In genomic region chr9:530681-531080, GRCh38 we compare ENCODE assay signal across 15 cellular contexts. TPM values are rescaled to one million over a fixed set of nuclear protein-coding genes. Genes with fewer than 3 reads are reported as not detected.
DNase-seq lines count a peak whose midpoint lies in the region; ATAC-seq and TF ChIP-seq lines count a peak whose summit lies in the region.
"Had no signal": no experiment of that assay in that cellular context is flagged by ENCODE, and none has a peak within 500 bp of the region (broad histone marks: within the 10 kb centered on the region; RNA-seq: fewer than 3 reads in every experiment).

No MANE protein-coding gene starts in this region.

- peak overlapping the region; percentile 38 for H3K27ac Mint-ChIP-seq in chondrocyte (ENCODE audit: unreplicated experiment)
- H3K27ac Mint-ChIP-seq: activated CD4-positive, alpha-beta T cell treated with anti-CD3 and anti-CD28 coated beads for 36 hours; H9; naive B cell had no signal

- no peak for ATAC-seq in GM19351 (IDR thresholded peaks at IDR 0.05; ENCODE audit: unreplicated experiment)
- ATAC-seq: activated CD4-positive, alpha-beta T cell treated with anti-CD3 and anti-CD28 coated beads for 36 hours; right lobe of liver had no signal

- no peak for TF ChIP-seq CTCF in chondrocyte (IDR thresholded peaks at IDR 0.05)

- DNase-seq in Daoy (ENCODE audit: low read depth) (peak; percentile 81), MV-4-11 (lab: John Stamatoyannopoulos, UW) (peak; percentile 25), chondrocyte (ENCODE audit: low spot score) (no peak), kidney glomerular epithelial cell (lab: John Stamatoyannopoulos, UW) (peak; percentile 18), NCI-H524 treated with DMSO at 0.1 percent for 48 hours (lab: John Stamatoyannopoulos, UW) (no peak), SHP77 (lab: John Stamatoyannopoulos, UW) (no peak)
- DNase-seq in activated CD4-positive, CD25-positive, alpha-beta regulatory T cell (lab: John Stamatoyannopoulos, UW), result no peak
- DNase-seq: activated CD4-positive, alpha-beta T cell treated with anti-CD3 and anti-CD28 coated beads for 36 hours; H9; naive B cell; NCI-H1417; right lobe of liver; SW 1271 had no signal

- peaks cover 2% of the 10 kb centered on the region for H3K9me3 Mint-ChIP-seq in chondrocyte (ENCODE audit: low read depth)
- H3K9me3 Mint-ChIP-seq: central memory CD8-positive, alpha-beta T cell; H9; naive B cell had no signal

- no peaks in the 10 kb centered on the region for H3K4me1 Mint-ChIP-seq in chondrocyte (ENCODE audit: low read depth)
- H3K4me1 Mint-ChIP-seq: activated CD4-positive, alpha-beta T cell treated with anti-CD3 and anti-CD28 coated beads for 36 hours; central memory CD8-positive, alpha-beta T cell; naive B cell had no signal

- H3K36me3 Mint-ChIP-seq in chondrocyte (ENCODE audit: low read depth), result no peaks in the 10 kb centered on the region
- H3K36me3 Mint-ChIP-seq: naive B cell had no signal

- no peak overlapping the region for H3K4me3 Mint-ChIP-seq in chondrocyte (ENCODE audit: unreplicated experiment)
- H3K4me3 Mint-ChIP-seq: activated CD4-positive, alpha-beta T cell treated with anti-CD3 and anti-CD28 coated beads for 36 hours; central memory CD8-positive, alpha-beta T cell; H9; naive B cell had no signal

- peaks cover 20% of the 10 kb centered on the region for H3K27me3 Mint-ChIP-seq in chondrocyte (ENCODE audit: low read depth)

RNA-seq across cellular contexts. Expression of gene KANK1, which starts 26.2 kb away (rescaled TPM):
- total RNA-seq in Daoy (2014; rRNA removed; shearing (Covaris generic)), result 33.4 and 35.7 TPM in 2 replicates
- total RNA-seq in chondrocyte, result 26.2 to 40.0 TPM (median 39.1 TPM) in 3 replicates

Comparison
In these comparisons a context has a peak if more than half of its experiments do, and no peak if none do; other contexts are left out.
1. DNase-seq: peak in Daoy (single experiment), MV-4-11 (single experiment) and kidney glomerular epithelial cell (single experiment); none in chondrocyte (single experiment), activated CD4-positive, CD25-positive, alpha-beta regulatory T cell (0 of 4), NCI-H524 treated with DMSO at 0.1 percent for 48 hours (single experiment) and SHP77 (0 of 2).